In genomic region chrX:154489182-154489581, GRCh38 we compare ENCODE assay signal across 9 cellular contexts. TPM values are rescaled to one million over a fixed set of nuclear protein-coding genes. Genes with fewer than 3 reads are reported as not detected.
DNase-seq lines count a peak whose midpoint lies in the region; ATAC-seq and TF ChIP-seq lines count a peak whose summit lies in the region.
"Had no signal": no experiment of that assay in that cellular context is flagged by ENCODE, and none has a peak within 500 bp of the region (broad histone marks: within the 10 kb centered on the region; RNA-seq: fewer than 3 reads in every experiment).

No MANE protein-coding gene starts in this region.

- no peaks in the 10 kb centered on the region for H3K27me3 Mint-ChIP-seq in activated CD4-positive, alpha-beta T cell treated with anti-CD3 and anti-CD28 coated beads, Interleukin-2, amount 10 ng/mL, durations not matched to agents 7 days and 5 days
- no peaks in the 10 kb centered on the region for H3K27me3 Mint-ChIP-seq in activated CD8-positive, alpha-beta T cell treated with anti-CD3 and anti-CD28 coated beads for 36 hours
- H3K27me3 Mint-ChIP-seq in glutamatergic neuron (ENCODE audit: unreplicated experiment): no peaks in the 10 kb centered on the region

- H3K4me3 ChIP-seq in stomach smooth muscle (ENCODE audit: low read length in 2 of 2): peak overlapping the region in 1 of 2 donors; percentile 74

- peak overlapping the region in 1 of 2 donors; percentile 67 for H3K9ac ChIP-seq in stomach smooth muscle (ENCODE audit: low read length in 2 of 2)

- no peak for TF ChIP-seq CTCF in activated CD8-positive, alpha-beta T cell treated with anti-CD3 and anti-CD28 coated beads for 36 hours (IDR thresholded peaks at IDR 0.05)
- TF ChIP-seq CTCF in glutamatergic neuron (IDR thresholded peaks at IDR 0.05; ENCODE audit: partially characterized antibody, unreplicated experiment): no peak

- H3K9me3 ChIP-seq in stomach smooth muscle (ENCODE audit: control insufficient read depth in 2 of 2, low read length in 2 of 2): no peaks in the 10 kb centered on the region

- peak overlapping the region; percentile 85 for H3K4me3 Mint-ChIP-seq in activated CD4-positive, alpha-beta T cell treated with anti-CD3 and anti-CD28 coated beads, Interleukin-2, amount 10 ng/mL, durations not matched to agents 7 days and 5 days
- peak overlapping the region; percentile 89 for H3K4me3 Mint-ChIP-seq in activated CD8-positive, alpha-beta T cell treated with anti-CD3 and anti-CD28 coated beads for 36 hours
- H3K4me3 Mint-ChIP-seq in glutamatergic neuron (ENCODE audit: unreplicated experiment): peak overlapping the region; percentile 85

- intact Hi-C loops in activated CD8-positive, alpha-beta T cell treated with anti-CD3 and anti-CD28 coated beads for 36 hours (cut with micrococcal nuclease): no loop called here

- no peak for DNase-seq in activated CD4-positive, alpha-beta T cell treated with anti-CD3 and anti-CD28 coated beads, Interleukin-2, amount 10 ng/mL, durations not matched to agents 7 days and 5 days
- DNase-seq in activated CD4-positive, alpha-beta T cell treated with anti-CD3 and anti-CD28 coated beads for 4 hours: no peak
- DNase-seq in activated CD8-positive, alpha-beta T cell treated with anti-CD3 and anti-CD28 coated beads for 36 hours: no peak
- no peak for DNase-seq in glutamatergic neuron
- DNase-seq in NCI-H748 (lab: John Stamatoyannopoulos, UW; ENCODE audit: unreplicated experiment): no peak
- no peak for DNase-seq in NCI-H187 (lab: John Stamatoyannopoulos, UW)
- no peak for DNase-seq in mucosa of gallbladder (ENCODE audit: low spot score)
- DNase-seq: NK-92 treated with Interleukin-12 subunit alpha and Interleukin-12 subunit beta, amount 100 ng/mL, for 24 hours had no signal

- no peak for ATAC-seq in activated CD8-positive, alpha-beta T cell treated with anti-CD3 and anti-CD28 coated beads for 36 hours

- peaks cover 1% of the 10 kb centered on the region for H3K36me3 Mint-ChIP-seq in activated CD4-positive, alpha-beta T cell treated with anti-CD3 and anti-CD28 coated beads, Interleukin-2, amount 10 ng/mL, durations not matched to agents 7 days and 5 days (ENCODE audit: low read depth)
- peaks cover 11% of the 10 kb centered on the region for H3K36me3 Mint-ChIP-seq in activated CD8-positive, alpha-beta T cell treated with anti-CD3 and anti-CD28 coated beads for 36 hours (ENCODE audit: low read depth)
- no peaks in the 10 kb centered on the region for H3K36me3 Mint-ChIP-seq in glutamatergic neuron (ENCODE audit: unreplicated experiment)

- H3K4me1 Mint-ChIP-seq in activated CD4-positive, alpha-beta T cell treated with anti-CD3 and anti-CD28 coated beads, Interleukin-2, amount 10 ng/mL, durations not matched to agents 7 days and 5 days: peaks cover 44% of the 10 kb centered on the region
- H3K4me1 Mint-ChIP-seq in activated CD8-positive, alpha-beta T cell treated with anti-CD3 and anti-CD28 coated beads for 36 hours (ENCODE audit: low read depth): peaks cover 21% of the 10 kb centered on the region
- H3K4me1 Mint-ChIP-seq in glutamatergic neuron (ENCODE audit: low read depth, unreplicated experiment): no peaks in the 10 kb centered on the region

- H3K36me3 ChIP-seq in stomach smooth muscle (ENCODE audit: control insufficient read depth in 2 of 2, insufficient read depth in 2 of 2, low read length in 2 of 2): peaks cover 0 to 3% of the 10 kb centered on the region in 2 donors

- H3K27me3 ChIP-seq in stomach smooth muscle (ENCODE audit: control insufficient read depth in 1 of 2, insufficient read depth in 2 of 2, low read length in 2 of 2): peaks cover 0 to 3% of the 10 kb centered on the region in 2 donors

- peaks cover 36% of the 10 kb centered on the region for H3K4me1 ChIP-seq in stomach smooth muscle (ENCODE audit: control insufficient read depth, insufficient read depth, low read length)

- POLR2A ChIA-PET in activated CD4-positive, alpha-beta T cell treated with anti-CD3 and anti-CD28 coated beads, Interleukin-2, amount 10 ng/mL, durations not matched to agents 7 days and 5 days (lab: Charles Lee): no interaction called here
- POLR2A ChIA-PET in activated CD8-positive, alpha-beta T cell treated with anti-CD3 and anti-CD28 coated beads for 36 hours (lab: Charles Lee): interaction anchor here (0.7 to 2.6 kb wide), 7 partner anchors 8 to 90 kb away, joined by 3 to 16 read pairs (median 3); partner anchors contain the start of gene RPL10

- CTCF ChIA-PET in activated CD4-positive, alpha-beta T cell treated with anti-CD3 and anti-CD28 coated beads, Interleukin-2, amount 10 ng/mL, durations not matched to agents 7 days and 5 days (lab: Charles Lee): interaction anchor here (0.6 to 1.9 kb wide), 4 partner anchors 9 to 541 kb away, joined by 3 to 5 read pairs (median 3); no protein-coding TSS in a partner anchor
- CTCF ChIA-PET in activated CD8-positive, alpha-beta T cell treated with anti-CD3 and anti-CD28 coated beads for 36 hours (lab: Charles Lee): interaction anchor here (0.9 to 2.0 kb wide), 4 partner anchors 8 to 116 kb away, joined by 3 to 5 read pairs (median 4); no protein-coding TSS in a partner anchor

- no peaks in the 10 kb centered on the region for H3K9me3 Mint-ChIP-seq in activated CD4-positive, alpha-beta T cell treated with anti-CD3 and anti-CD28 coated beads, Interleukin-2, amount 10 ng/mL, durations not matched to agents 7 days and 5 days
- H3K9me3 Mint-ChIP-seq in activated CD8-positive, alpha-beta T cell treated with anti-CD3 and anti-CD28 coated beads for 36 hours: no peaks in the 10 kb centered on the region
- H3K9me3 Mint-ChIP-seq in glutamatergic neuron (ENCODE audit: unreplicated experiment): peaks cover 4% of the 10 kb centered on the region

- H3K27ac ChIP-seq in stomach smooth muscle (ENCODE audit: low read length): peak overlapping the region; percentile 71

- H3K27ac Mint-ChIP-seq in activated CD4-positive, alpha-beta T cell treated with anti-CD3 and anti-CD28 coated beads, Interleukin-2, amount 10 ng/mL, durations not matched to agents 7 days and 5 days: peak overlapping the region; percentile 91
- peak overlapping the region; percentile 90 for H3K27ac Mint-ChIP-seq in activated CD8-positive, alpha-beta T cell treated with anti-CD3 and anti-CD28 coated beads for 36 hours
- H3K27ac Mint-ChIP-seq in glutamatergic neuron (ENCODE audit: unreplicated experiment): no peak overlapping the region

RNA-seq across cellular contexts. Expression of gene SLC10A3, which starts 1.2 kb away (rescaled TPM):
- 10 to 100 TPM; 21.7 to 26.0 TPM for total RNA-seq in activated CD4-positive, alpha-beta T cell treated with anti-CD3 and anti-CD28 coated beads, Interleukin-2, amount 10 ng/mL, durations not matched to agents 7 days and 5 days
- 10 to 100 TPM; 13.2 to 14.1 TPM for total RNA-seq in activated CD8-positive, alpha-beta T cell treated with anti-CD3 and anti-CD28 coated beads for 36 hours
- 6.1 TPM for total RNA-seq in glutamatergic neuron (ENCODE audit: unreplicated experiment)
- total RNA-seq in mucosa of gallbladder: 32.2 TPM

RNA-seq across cellular contexts. Expression of gene UBL4A, which starts 2.8 kb away (rescaled TPM):
- 10 to 100 TPM; 46.4 to 47.3 TPM for total RNA-seq in activated CD4-positive, alpha-beta T cell treated with anti-CD3 and anti-CD28 coated beads, Interleukin-2, amount 10 ng/mL, durations not matched to agents 7 days and 5 days
- 10 to 100 TPM; 46.5 to 47.6 TPM for total RNA-seq in activated CD8-positive, alpha-beta T cell treated with anti-CD3 and anti-CD28 coated beads for 36 hours
- 28.4 TPM for total RNA-seq in glutamatergic neuron (ENCODE audit: unreplicated experiment)
- 38.2 TPM for total RNA-seq in mucosa of gallbladder

RNA-seq across cellular contexts. Expression of gene LAGE3, which starts 10.1 kb away (rescaled TPM):
- total RNA-seq in activated CD4-positive, alpha-beta T cell treated with anti-CD3 and anti-CD28 coated beads, Interleukin-2, amount 10 ng/mL, durations not matched to agents 7 days and 5 days: 10 to 100 TPM; 43.2 to 47.9 TPM
- total RNA-seq in activated CD8-positive, alpha-beta T cell treated with anti-CD3 and anti-CD28 coated beads for 36 hours: 10 to 100 TPM; 49.8 to 50.1 TPM
- total RNA-seq in glutamatergic neuron (ENCODE audit: unreplicated experiment) (8.8 TPM), mucosa of gallbladder (26.3 TPM)

RNA-seq across cellular contexts. Expression of gene FAM3A, which starts 26.9 kb away (rescaled TPM):
- total RNA-seq in activated CD4-positive, alpha-beta T cell treated with anti-CD3 and anti-CD28 coated beads, Interleukin-2, amount 10 ng/mL, durations not matched to agents 7 days and 5 days: 10 to 100 TPM; 34.4 to 38.6 TPM
- 10 to 100 TPM; 27.9 to 31.9 TPM for total RNA-seq in activated CD8-positive, alpha-beta T cell treated with anti-CD3 and anti-CD28 coated beads for 36 hours
- 32.0 TPM for total RNA-seq in glutamatergic neuron (ENCODE audit: unreplicated experiment)
- total RNA-seq in mucosa of gallbladder: 75.3 TPM

RNA-seq across cellular contexts. Expression of gene PLXNA3, which starts 31.1 kb away (rescaled TPM):
- total RNA-seq in activated CD4-positive, alpha-beta T cell treated with anti-CD3 and anti-CD28 coated beads, Interleukin-2, amount 10 ng/mL, durations not matched to agents 7 days and 5 days: 10 to 100 TPM; 26.2 to 28.3 TPM
- total RNA-seq in activated CD8-positive, alpha-beta T cell treated with anti-CD3 and anti-CD28 coated beads for 36 hours: 10 to 100 TPM; 36.5 to 40.5 TPM
- 458 TPM for total RNA-seq in glutamatergic neuron (ENCODE audit: unreplicated experiment)
- 75.6 TPM for total RNA-seq in mucosa of gallbladder
